ENCODE assay signal across 13 cellular contexts in genomic region chr6:150783818-150784217, GRCh38.
DNase-seq lines count a peak whose midpoint lies in the region; ATAC-seq and TF ChIP-seq lines count a peak whose summit lies in the region.
"Had no signal": no experiment of that assay in that cellular context is flagged by ENCODE, and none has a peak within 500 bp of the region (broad histone marks: within the 10 kb centered on the region; RNA-seq: fewer than 3 reads in every experiment).

No MANE protein-coding gene starts in this region.

- intact Hi-C loops in heart right ventricle (cut with DNase I) (no loop called here), left cardiac atrium (cut with DNase I) (no loop called here)

- TF ChIP-seq CTCF in heart right ventricle (IDR thresholded peaks at IDR 0.05) (no peak), GM13977 (IDR thresholded peaks at IDR 0.05; ENCODE audit: extremely low read depth, insufficient read depth, missing control alignments) (no peak)

- DNase-seq in heart right ventricle = no peak
- no peak for DNase-seq in left cardiac atrium
- peak; percentile 27 for DNase-seq in dedifferentiated amniotic fluid mesenchymal stem cell (ENCODE audit: extremely low spot score)
- DNase-seq in myocyte (ENCODE audit: low read depth) = peak; percentile 13
- DNase-seq in NCI-H510A (lab: John Stamatoyannopoulos, UW) = no peak
- DNase-seq in GM13977 (ENCODE audit: low spot score) = no peak
- DNase-seq in activated CD4-positive, alpha-beta T cell treated with anti-CD3 and anti-CD28 coated beads for 4 hours = no peak
- DNase-seq: ACHN; CD4-positive, CD25-positive, alpha-beta regulatory T cell; DMS53; HCEC 1CT; HFFc6 had no signal

- peaks cover 0 to 16% (median 0%) of the 10 kb centered on the region in 9 donors for H3K4me1 ChIP-seq in heart right ventricle

- WGBS in heart right ventricle, 2 donors = 73 to 80% methylated on average over 2 of the region's 2 CpGs

- no peak overlapping the region for H3K4me3 ChIP-seq in heart right ventricle
- H3K4me3 ChIP-seq: BLaER1 treated with 17β-estradiol and CSF1 and Interleukin-3, amounts not matched to agents 10 nM and 100 nM had no signal

- peak overlapping the region in 2 of 10 donors; percentile 14 to 39 for H3K27ac ChIP-seq in heart right ventricle
- H3K27ac ChIP-seq: BLaER1 treated with 17β-estradiol and CSF1 and Interleukin-3, amounts not matched to agents 10 nM and 100 nM had no signal

- peaks cover 0 to 9% (median 0%) of the 10 kb centered on the region in 9 donors for H3K36me3 ChIP-seq in heart right ventricle

- ATAC-seq in heart right ventricle (peak in 7 of 8 donors; percentile 14 to 61 (median 43)), left cardiac atrium (no peak)

- in situ Hi-C loops in GM13977 (cut with MboI; ENCODE audit: low pct_unique_long_range_greater_than_20kb, low sequenced_read_pairs, unreplicated experiment) = no loop called here

- H3K9me3 ChIP-seq in heart right ventricle = peaks cover 0 to 13% (median 0%) of the 10 kb centered on the region in 11 donors

- H3K27me3 ChIP-seq in heart right ventricle = no peaks in the 10 kb centered on the region
- H3K27me3 ChIP-seq: BLaER1 treated with 17β-estradiol and CSF1 and Interleukin-3, amounts not matched to agents 10 nM and 100 nM had no signal

Comparison
In these comparisons a context has a peak if more than half of its experiments do, and no peak if none do; other contexts are left out.
1. ATAC-seq: peak in heart right ventricle (7 of 8); none in left cardiac atrium (0 of 2).
2. DNase-seq: peak in dedifferentiated amniotic fluid mesenchymal stem cell (single experiment) and myocyte (single experiment); none in heart right ventricle (0 of 2), left cardiac atrium (single experiment), NCI-H510A (single experiment), GM13977 (single experiment) and activated CD4-positive, alpha-beta T cell treated with anti-CD3 and anti-CD28 coated beads for 4 hours (0 of 2).